In the genomic region with DNA sequence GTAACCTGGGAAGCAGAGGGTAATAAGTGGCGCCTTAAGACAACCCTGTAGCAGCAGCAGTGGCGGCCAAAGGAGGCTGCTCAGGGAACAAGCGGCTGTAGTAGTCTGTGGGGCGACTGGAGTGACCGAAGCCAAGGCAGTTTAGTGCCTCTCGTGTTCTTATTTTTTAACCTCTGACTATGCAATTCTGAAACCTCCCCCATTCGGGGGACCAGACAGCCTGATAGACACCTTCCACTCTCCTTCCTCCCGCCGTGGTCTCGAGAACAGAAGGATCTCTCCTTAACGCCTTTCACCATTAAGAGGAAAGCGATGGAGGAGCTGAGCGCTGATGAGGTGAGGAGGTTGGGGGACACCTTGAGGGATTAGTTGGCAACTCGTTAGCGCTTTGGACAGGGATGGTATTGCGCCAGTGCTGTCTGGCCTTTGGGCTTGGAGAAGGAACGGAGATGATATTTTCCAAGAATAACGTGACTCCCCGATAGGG, we compare ENCODE assay signal across 1 cellular context.
TF ChIP-seq lines count a peak whose summit lies in the region.

No MANE protein-coding gene starts in this region.

TF ChIP-seq in K562, 482 proteins besides CTCF, POLR2A, EP300 and RAD21 (continued from another document and continues in another):
- TF ChIP-seq, protein P1, sequence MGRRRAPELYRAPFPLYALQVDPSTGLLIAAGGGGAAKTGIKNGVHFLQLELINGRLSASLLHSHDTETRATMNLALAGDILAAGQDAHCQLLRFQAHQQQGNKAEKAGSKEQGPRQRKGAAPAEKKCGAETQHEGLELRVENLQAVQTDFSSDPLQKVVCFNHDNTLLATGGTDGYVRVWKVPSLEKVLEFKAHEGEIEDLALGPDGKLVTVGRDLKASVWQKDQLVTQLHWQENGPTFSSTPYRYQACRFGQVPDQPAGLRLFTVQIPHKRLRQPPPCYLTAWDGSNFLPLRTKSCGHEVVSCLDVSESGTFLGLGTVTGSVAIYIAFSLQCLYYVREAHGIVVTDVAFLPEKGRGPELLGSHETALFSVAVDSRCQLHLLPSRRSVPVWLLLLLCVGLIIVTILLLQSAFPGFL (CRISPR knock-in tag; IDR thresholded peaks at IDR 0.05), result no peak
- TF ChIP-seq, protein P2, sequence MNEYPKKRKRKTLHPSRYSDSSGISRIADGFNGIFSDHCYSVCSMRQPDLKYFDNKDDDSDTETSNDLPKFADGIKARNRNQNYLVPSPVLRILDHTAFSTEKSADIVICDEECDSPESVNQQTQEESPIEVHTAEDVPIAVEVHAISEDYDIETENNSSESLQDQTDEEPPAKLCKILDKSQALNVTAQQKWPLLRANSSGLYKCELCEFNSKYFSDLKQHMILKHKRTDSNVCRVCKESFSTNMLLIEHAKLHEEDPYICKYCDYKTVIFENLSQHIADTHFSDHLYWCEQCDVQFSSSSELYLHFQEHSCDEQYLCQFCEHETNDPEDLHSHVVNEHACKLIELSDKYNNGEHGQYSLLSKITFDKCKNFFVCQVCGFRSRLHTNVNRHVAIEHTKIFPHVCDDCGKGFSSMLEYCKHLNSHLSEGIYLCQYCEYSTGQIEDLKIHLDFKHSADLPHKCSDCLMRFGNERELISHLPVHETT (CRISPR knock-in tag; conservative IDR thresholded peaks at IDR 0.05 in 1 of 2, IDR thresholded peaks at IDR 0.05 in 1 of 2), result no peak
- no peak for TF ChIP-seq KLF6 (CRISPR knock-in tag; IDR thresholded peaks at IDR 0.05; ENCODE audit: borderline replicate concordance)
- TF ChIP-seq FOXM1 (IDR thresholded peaks at IDR 0.05; ENCODE audit: low read depth), result no peak
- TF ChIP-seq FOXM1 (CRISPR knock-in tag; IDR thresholded peaks at IDR 0.05; ENCODE audit: low read depth), result no peak
- no peak for TF ChIP-seq GABPB1 (CRISPR knock-in tag; IDR thresholded peaks at IDR 0.05)
- no peak for TF ChIP-seq BRF1 (IDR thresholded peaks at IDR 0.05; ENCODE audit: borderline replicate concordance, extremely low read depth, insufficient read length)
- peak; percentile 26; the same call in 1 of the 2 replicates for TF ChIP-seq BHLHE40 (IDR thresholded peaks at IDR 0.05; ENCODE audit: low read length)
- no peak for TF ChIP-seq SAFB (IDR thresholded peaks at IDR 0.05; ENCODE audit: borderline replicate concordance, low read depth, low read length)
- TF ChIP-seq, protein P3, sequence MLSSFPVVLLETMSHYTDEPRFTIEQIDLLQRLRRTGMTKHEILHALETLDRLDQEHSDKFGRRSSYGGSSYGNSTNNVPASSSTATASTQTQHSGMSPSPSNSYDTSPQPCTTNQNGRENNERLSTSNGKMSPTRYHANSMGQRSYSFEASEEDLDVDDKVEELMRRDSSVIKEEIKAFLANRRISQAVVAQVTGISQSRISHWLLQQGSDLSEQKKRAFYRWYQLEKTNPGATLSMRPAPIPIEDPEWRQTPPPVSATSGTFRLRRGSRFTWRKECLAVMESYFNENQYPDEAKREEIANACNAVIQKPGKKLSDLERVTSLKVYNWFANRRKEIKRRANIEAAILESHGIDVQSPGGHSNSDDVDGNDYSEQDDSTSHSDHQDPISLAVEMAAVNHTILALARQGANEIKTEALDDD (IDR thresholded peaks at IDR 0.05), result peak; percentile 86
- TF ChIP-seq, protein P4, sequence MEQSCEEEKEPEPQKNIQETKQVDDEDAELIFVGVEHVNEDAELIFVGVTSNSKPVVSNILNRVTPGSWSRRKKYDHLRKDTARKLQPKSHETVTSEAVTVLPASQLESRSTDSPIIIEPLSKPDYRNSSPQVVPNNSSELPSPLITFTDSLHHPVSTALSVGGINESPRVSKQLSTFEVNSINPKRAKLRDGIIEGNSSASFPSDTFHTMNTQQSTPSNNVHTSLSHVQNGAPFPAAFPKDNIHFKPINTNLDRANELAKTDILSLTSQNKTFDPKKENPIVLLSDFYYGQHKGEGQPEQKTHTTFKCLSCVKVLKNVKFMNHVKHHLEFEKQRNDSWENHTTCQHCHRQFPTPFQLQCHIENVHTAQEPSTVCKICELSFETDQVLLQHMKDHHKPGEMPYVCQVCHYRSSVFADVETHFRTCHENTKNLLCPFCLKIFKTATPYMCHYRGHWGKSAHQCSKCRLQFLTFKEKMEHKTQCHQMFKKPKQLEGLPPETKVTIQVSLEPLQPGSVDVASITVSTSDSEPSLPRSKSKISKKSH (CRISPR knock-in tag; IDR thresholded peaks at IDR 0.05), result no peak
- no peak for TF ChIP-seq MEIS2 (IDR thresholded peaks at IDR 0.05; ENCODE audit: partially characterized antibody)
- TF ChIP-seq, protein P5, sequence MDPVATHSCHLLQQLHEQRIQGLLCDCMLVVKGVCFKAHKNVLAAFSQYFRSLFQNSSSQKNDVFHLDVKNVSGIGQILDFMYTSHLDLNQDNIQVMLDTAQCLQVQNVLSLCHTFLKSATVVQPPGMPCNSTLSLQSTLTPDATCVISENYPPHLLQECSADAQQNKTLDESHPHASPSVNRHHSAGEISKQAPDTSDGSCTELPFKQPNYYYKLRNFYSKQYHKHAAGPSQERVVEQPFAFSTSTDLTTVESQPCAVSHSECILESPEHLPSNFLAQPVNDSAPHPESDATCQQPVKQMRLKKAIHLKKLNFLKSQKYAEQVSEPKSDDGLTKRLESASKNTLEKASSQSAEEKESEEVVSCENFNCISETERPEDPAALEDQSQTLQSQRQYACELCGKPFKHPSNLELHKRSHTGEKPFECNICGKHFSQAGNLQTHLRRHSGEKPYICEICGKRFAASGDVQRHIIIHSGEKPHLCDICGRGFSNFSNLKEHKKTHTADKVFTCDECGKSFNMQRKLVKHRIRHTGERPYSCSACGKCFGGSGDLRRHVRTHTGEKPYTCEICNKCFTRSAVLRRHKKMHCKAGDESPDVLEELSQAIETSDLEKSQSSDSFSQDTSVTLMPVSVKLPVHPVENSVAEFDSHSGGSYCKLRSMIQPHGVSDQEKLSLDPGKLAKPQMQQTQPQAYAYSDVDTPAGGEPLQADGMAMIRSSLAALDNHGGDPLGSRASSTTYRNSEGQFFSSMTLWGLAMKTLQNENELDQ (CRISPR knock-in tag; IDR thresholded peaks at IDR 0.05; ENCODE audit: borderline replicate concordance), result no peak
- TF ChIP-seq PRMT5 (CRISPR knock-in tag; IDR thresholded peaks at IDR 0.05), result no peak
- TF ChIP-seq, protein P6, sequence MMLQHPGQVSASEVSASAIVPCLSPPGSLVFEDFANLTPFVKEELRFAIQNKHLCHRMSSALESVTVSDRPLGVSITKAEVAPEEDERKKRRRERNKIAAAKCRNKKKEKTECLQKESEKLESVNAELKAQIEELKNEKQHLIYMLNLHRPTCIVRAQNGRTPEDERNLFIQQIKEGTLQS (IDR thresholded peaks at IDR 0.05), result no peak
- TF ChIP-seq, protein P6 (CRISPR knock-in tag; conservative IDR thresholded peaks at IDR 0.05), result no peak
- no peak for TF ChIP-seq CBX5 (IDR thresholded peaks at IDR 0.05; ENCODE audit: borderline replicate concordance, low read depth)
- no peak for TF ChIP-seq ZSCAN29 (IDR thresholded peaks at IDR 0.05)
- TF ChIP-seq ARNT (IDR thresholded peaks at IDR 0.05), result no peak
- TF ChIP-seq MYNN (IDR thresholded peaks at IDR 0.05), result no peak
- TF ChIP-seq MYNN (CRISPR knock-in tag; IDR thresholded peaks at IDR 0.05), result no peak
- no peak for TF ChIP-seq ZNF785 (CRISPR knock-in tag; IDR thresholded peaks at IDR 0.05)
- TF ChIP-seq SLC30A9 (CRISPR knock-in tag; IDR thresholded peaks at IDR 0.05), result no peak
- TF ChIP-seq ZC3H8 (IDR thresholded peaks at IDR 0.05), result no peak
- no peak for TF ChIP-seq FOXA1 (IDR thresholded peaks at IDR 0.05; ENCODE audit: borderline replicate concordance)
- TF ChIP-seq SREBF2 (CRISPR knock-in tag; IDR thresholded peaks at IDR 0.05), result no peak
- TF ChIP-seq JUND (IDR thresholded peaks at IDR 0.05; ENCODE audit: borderline replicate concordance, low read depth, low read length), result no peak
- TF ChIP-seq JUND (tag; IDR thresholded peaks at IDR 0.05; ENCODE audit: borderline replicate concordance, low read depth, low read length), result no peak
- no peak; the same call in 1 of the 2 replicates for TF ChIP-seq LCOR (CRISPR knock-in tag; IDR thresholded peaks at IDR 0.05)
- TF ChIP-seq KHSRP (IDR thresholded peaks at IDR 0.05), result no peak
- TF ChIP-seq ZNF384 (IDR thresholded peaks at IDR 0.05; ENCODE audit: low read depth, low read length), result no peak
- TF ChIP-seq, protein P7, sequence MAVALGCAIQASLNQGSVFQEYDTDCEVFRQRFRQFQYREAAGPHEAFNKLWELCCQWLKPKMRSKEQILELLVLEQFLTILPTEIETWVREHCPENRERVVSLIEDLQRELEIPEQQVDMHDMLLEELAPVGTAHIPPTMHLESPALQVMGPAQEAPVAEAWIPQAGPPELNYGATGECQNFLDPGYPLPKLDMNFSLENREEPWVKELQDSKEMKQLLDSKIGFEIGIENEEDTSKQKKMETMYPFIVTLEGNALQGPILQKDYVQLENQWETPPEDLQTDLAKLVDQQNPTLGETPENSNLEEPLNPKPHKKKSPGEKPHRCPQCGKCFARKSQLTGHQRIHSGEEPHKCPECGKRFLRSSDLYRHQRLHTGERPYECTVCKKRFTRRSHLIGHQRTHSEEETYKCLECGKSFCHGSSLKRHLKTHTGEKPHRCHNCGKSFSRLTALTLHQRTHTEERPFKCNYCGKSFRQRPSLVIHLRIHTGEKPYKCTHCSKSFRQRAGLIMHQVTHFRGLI (CRISPR knock-in tag; IDR thresholded peaks at IDR 0.05), result no peak
- no peak for TF ChIP-seq KLF10 (CRISPR knock-in tag; IDR thresholded peaks at IDR 0.05)
- no peak for TF ChIP-seq TCF7L2 (IDR thresholded peaks at IDR 0.05; ENCODE audit: low read depth, low read length)
- TF ChIP-seq, protein P8, sequence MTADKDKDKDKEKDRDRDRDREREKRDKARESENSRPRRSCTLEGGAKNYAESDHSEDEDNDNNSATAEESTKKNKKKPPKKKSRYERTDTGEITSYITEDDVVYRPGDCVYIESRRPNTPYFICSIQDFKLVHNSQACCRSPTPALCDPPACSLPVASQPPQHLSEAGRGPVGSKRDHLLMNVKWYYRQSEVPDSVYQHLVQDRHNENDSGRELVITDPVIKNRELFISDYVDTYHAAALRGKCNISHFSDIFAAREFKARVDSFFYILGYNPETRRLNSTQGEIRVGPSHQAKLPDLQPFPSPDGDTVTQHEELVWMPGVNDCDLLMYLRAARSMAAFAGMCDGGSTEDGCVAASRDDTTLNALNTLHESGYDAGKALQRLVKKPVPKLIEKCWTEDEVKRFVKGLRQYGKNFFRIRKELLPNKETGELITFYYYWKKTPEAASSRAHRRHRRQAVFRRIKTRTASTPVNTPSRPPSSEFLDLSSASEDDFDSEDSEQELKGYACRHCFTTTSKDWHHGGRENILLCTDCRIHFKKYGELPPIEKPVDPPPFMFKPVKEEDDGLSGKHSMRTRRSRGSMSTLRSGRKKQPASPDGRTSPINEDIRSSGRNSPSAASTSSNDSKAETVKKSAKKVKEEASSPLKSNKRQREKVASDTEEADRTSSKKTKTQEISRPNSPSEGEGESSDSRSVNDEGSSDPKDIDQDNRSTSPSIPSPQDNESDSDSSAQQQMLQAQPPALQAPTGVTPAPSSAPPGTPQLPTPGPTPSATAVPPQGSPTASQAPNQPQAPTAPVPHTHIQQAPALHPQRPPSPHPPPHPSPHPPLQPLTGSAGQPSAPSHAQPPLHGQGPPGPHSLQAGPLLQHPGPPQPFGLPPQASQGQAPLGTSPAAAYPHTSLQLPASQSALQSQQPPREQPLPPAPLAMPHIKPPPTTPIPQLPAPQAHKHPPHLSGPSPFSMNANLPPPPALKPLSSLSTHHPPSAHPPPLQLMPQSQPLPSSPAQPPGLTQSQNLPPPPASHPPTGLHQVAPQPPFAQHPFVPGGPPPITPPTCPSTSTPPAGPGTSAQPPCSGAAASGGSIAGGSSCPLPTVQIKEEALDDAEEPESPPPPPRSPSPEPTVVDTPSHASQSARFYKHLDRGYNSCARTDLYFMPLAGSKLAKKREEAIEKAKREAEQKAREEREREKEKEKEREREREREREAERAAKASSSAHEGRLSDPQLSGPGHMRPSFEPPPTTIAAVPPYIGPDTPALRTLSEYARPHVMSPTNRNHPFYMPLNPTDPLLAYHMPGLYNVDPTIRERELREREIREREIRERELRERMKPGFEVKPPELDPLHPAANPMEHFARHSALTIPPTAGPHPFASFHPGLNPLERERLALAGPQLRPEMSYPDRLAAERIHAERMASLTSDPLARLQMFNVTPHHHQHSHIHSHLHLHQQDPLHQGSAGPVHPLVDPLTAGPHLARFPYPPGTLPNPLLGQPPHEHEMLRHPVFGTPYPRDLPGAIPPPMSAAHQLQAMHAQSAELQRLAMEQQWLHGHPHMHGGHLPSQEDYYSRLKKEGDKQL (CRISPR knock-in tag; IDR thresholded peaks at IDR 0.05; ENCODE audit: borderline replicate concordance), result no peak
- TF ChIP-seq ZFPM2 (CRISPR knock-in tag; IDR thresholded peaks at IDR 0.05), result peak; percentile 13; the same call in 1 of the 2 replicates
- no peak for TF ChIP-seq MCM5 (IDR thresholded peaks at IDR 0.05; ENCODE audit: low read depth)
- TF ChIP-seq, protein P9, sequence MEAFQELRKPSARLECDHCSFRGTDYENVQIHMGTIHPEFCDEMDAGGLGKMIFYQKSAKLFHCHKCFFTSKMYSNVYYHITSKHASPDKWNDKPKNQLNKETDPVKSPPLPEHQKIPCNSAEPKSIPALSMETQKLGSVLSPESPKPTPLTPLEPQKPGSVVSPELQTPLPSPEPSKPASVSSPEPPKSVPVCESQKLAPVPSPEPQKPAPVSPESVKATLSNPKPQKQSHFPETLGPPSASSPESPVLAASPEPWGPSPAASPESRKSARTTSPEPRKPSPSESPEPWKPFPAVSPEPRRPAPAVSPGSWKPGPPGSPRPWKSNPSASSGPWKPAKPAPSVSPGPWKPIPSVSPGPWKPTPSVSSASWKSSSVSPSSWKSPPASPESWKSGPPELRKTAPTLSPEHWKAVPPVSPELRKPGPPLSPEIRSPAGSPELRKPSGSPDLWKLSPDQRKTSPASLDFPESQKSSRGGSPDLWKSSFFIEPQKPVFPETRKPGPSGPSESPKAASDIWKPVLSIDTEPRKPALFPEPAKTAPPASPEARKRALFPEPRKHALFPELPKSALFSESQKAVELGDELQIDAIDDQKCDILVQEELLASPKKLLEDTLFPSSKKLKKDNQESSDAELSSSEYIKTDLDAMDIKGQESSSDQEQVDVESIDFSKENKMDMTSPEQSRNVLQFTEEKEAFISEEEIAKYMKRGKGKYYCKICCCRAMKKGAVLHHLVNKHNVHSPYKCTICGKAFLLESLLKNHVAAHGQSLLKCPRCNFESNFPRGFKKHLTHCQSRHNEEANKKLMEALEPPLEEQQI (IDR thresholded peaks at IDR 0.05), result no peak
- TF ChIP-seq MAFK (IDR thresholded peaks at IDR 0.05; ENCODE audit: low read length), result 0 out of 2 replicates have a peak, but pooled peaks have one; percentile 6
- no peak for TF ChIP-seq NCOA4 (IDR thresholded peaks at IDR 0.05; ENCODE audit: partially characterized antibody)
- TF ChIP-seq CBX2 (IDR thresholded peaks at IDR 0.05; ENCODE audit: insufficient read depth, low read length, poor library complexity, severe bottlenecking), result no peak
- TF ChIP-seq, protein P10, sequence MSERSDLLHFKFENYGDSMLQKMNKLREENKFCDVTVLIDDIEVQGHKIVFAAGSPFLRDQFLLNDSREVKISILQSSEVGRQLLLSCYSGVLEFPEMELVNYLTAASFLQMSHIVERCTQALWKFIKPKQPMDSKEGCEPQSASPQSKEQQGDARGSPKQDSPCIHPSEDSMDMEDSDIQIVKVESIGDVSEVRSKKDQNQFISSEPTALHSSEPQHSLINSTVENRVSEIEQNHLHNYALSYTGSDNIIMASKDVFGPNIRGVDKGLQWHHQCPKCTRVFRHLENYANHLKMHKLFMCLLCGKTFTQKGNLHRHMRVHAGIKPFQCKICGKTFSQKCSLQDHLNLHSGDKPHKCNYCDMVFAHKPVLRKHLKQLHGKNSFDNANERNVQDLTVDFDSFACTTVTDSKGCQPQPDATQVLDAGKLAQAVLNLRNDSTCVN (CRISPR knock-in tag; IDR thresholded peaks at IDR 0.05), result no peak
- TF ChIP-seq DACH1 (IDR thresholded peaks at IDR 0.05; ENCODE audit: partially characterized antibody), result no peak
- TF ChIP-seq SNIP1 (IDR thresholded peaks at IDR 0.05; ENCODE audit: low read depth), result no peak
- no peak for TF ChIP-seq SMC3 (conservative IDR thresholded peaks at IDR 0.05; ENCODE audit: insufficient read depth, low read depth, low read length)
